ENCODE assay signal across 18 cellular contexts in genomic region chr11:12785901-12786300, GRCh38.
DNase-seq lines count a peak whose midpoint lies in the region; ATAC-seq and TF ChIP-seq lines count a peak whose summit lies in the region.
"Had no signal": no experiment of that assay in that cellular context is flagged by ENCODE, and none has a peak within 500 bp of the region (broad histone marks: within the 10 kb centered on the region; RNA-seq: fewer than 3 reads in every experiment).

No MANE protein-coding gene starts in this region.

- intact Hi-C loops in transverse colon (cut with DNase I; ENCODE audit: low total_unique reads) = no loop called here

- H4K20me1 ChIP-seq in hepatocyte (ENCODE audit: insufficient read depth, poor library complexity, severe bottlenecking) = no peaks in the 10 kb centered on the region
- H4K20me1 ChIP-seq: BLaER1 had no signal

- H3K9me3 Mint-ChIP-seq in stimulated activated effector memory CD8-positive, alpha-beta T cell treated with anti-CD3 and anti-CD28 coated beads, Interleukin-12 subunit alpha, Interleukin-12 subunit beta, amount 100 ng/mL, for 72 hours = no peaks in the 10 kb centered on the region
- H3K9me3 Mint-ChIP-seq: activated CD4-positive, alpha-beta T cell treated with anti-CD3 and anti-CD28 coated beads, Interleukin-2, amount 10 ng/mL, durations not matched to agents 24 days and 14 days; activated naive CD8-positive, alpha-beta T cell treated with anti-CD3 and anti-CD28 coated beads for 36 hours had no signal

- no peak overlapping the region for H3K4me3 Mint-ChIP-seq in stimulated activated effector memory CD8-positive, alpha-beta T cell treated with anti-CD3 and anti-CD28 coated beads, Interleukin-12 subunit alpha, Interleukin-12 subunit beta, amount 100 ng/mL, for 72 hours
- H3K4me3 Mint-ChIP-seq: activated CD4-positive, alpha-beta T cell treated with anti-CD3 and anti-CD28 coated beads, Interleukin-2, amount 10 ng/mL, durations not matched to agents 24 days and 14 days; activated CD8-positive, alpha-beta memory T cell treated with anti-CD3 and anti-CD28 coated beads, Interleukin-2, amount 10 ng/mL, durations not matched to agents 7 days and 5 days; activated naive CD8-positive, alpha-beta T cell treated with anti-CD3 and anti-CD28 coated beads for 36 hours had no signal

- no peak overlapping the region for H3K27ac Mint-ChIP-seq in stimulated activated effector memory CD8-positive, alpha-beta T cell treated with anti-CD3 and anti-CD28 coated beads, Interleukin-12 subunit alpha, Interleukin-12 subunit beta, amount 100 ng/mL, for 72 hours
- H3K27ac Mint-ChIP-seq: activated CD4-positive, alpha-beta T cell treated with anti-CD3 and anti-CD28 coated beads, Interleukin-2, amount 10 ng/mL, durations not matched to agents 24 days and 14 days; activated CD8-positive, alpha-beta memory T cell treated with anti-CD3 and anti-CD28 coated beads, Interleukin-2, amount 10 ng/mL, durations not matched to agents 7 days and 5 days; activated naive CD8-positive, alpha-beta T cell treated with anti-CD3 and anti-CD28 coated beads for 36 hours had no signal

- peak; percentile 11 for ATAC-seq in stimulated activated effector memory CD8-positive, alpha-beta T cell treated with anti-CD3 and anti-CD28 coated beads, Interleukin-12 subunit alpha, Interleukin-12 subunit beta, amount 100 ng/mL, for 72 hours
- no peak for ATAC-seq in GM19452 (IDR thresholded peaks at IDR 0.05; ENCODE audit: unreplicated experiment)
- ATAC-seq: activated CD8-positive, alpha-beta memory T cell treated with anti-CD3 and anti-CD28 coated beads, Interleukin-2, amount 10 ng/mL, durations not matched to agents 7 days and 5 days had no signal

- TF ChIP-seq CTCF in RWPE1 (conservative IDR thresholded peaks at IDR 0.05; ENCODE audit: low read depth) (no peak), hepatocyte (IDR thresholded peaks at IDR 0.05; ENCODE audit: poor library complexity) (no peak), transverse colon (IDR thresholded peaks at IDR 0.05) (no peak)

- TF ChIP-seq EP300 in transverse colon (IDR thresholded peaks at IDR 0.05; ENCODE audit: low read depth) = no peak

- no peaks in the 10 kb centered on the region for H3K4me1 Mint-ChIP-seq in stimulated activated effector memory CD8-positive, alpha-beta T cell treated with anti-CD3 and anti-CD28 coated beads, Interleukin-12 subunit alpha, Interleukin-12 subunit beta, amount 100 ng/mL, for 72 hours
- H3K4me1 Mint-ChIP-seq: activated CD4-positive, alpha-beta T cell treated with anti-CD3 and anti-CD28 coated beads, Interleukin-2, amount 10 ng/mL, durations not matched to agents 24 days and 14 days; activated CD8-positive, alpha-beta memory T cell treated with anti-CD3 and anti-CD28 coated beads, Interleukin-2, amount 10 ng/mL, durations not matched to agents 7 days and 5 days; activated naive CD8-positive, alpha-beta T cell treated with anti-CD3 and anti-CD28 coated beads for 36 hours had no signal

- no peaks in the 10 kb centered on the region for H3K9me2 ChIP-seq in hepatocyte (replicated peaks; ENCODE audit: insufficient read depth)

- in situ Hi-C loops in transverse colon (cut with MboI; ENCODE audit: low pct_ligation_motif_present in 1 of 4, low pct_unique_long_range_greater_than_20kb in 1 of 4, low sequenced_read_pairs in 3 of 4) = no loop called here

- H3K27ac ChIP-seq in RWPE1 (peak overlapping the region; percentile 18; the same call in 1 of the 2 replicates), hepatocyte (no peak overlapping the region), transverse colon (no peak overlapping the region)
- H3K27ac ChIP-seq: BLaER1, right atrium auricular region, SJCRH30 had no signal

- no peak overlapping the region for H2AFZ ChIP-seq in hepatocyte

- peaks cover 91% of the 10 kb centered on the region for H3K79me2 ChIP-seq in hepatocyte

- H3K9me3 ChIP-seq in hepatocyte (ENCODE audit: low read depth) (no peaks in the 10 kb centered on the region), transverse colon (no peaks in the 10 kb centered on the region)
- H3K9me3 ChIP-seq: BLaER1, right atrium auricular region, SJCRH30 had no signal

- H3K4me1 ChIP-seq in hepatocyte (ENCODE audit: insufficient read depth) (no peaks in the 10 kb centered on the region), transverse colon (no peaks in the 10 kb centered on the region)
- H3K4me1 ChIP-seq: BLaER1 had no signal

- H3K27me3 ChIP-seq in hepatocyte = no peaks in the 10 kb centered on the region
- no peaks in the 10 kb centered on the region for H3K27me3 ChIP-seq in transverse colon
- H3K27me3 ChIP-seq: BLaER1, right atrium auricular region, SJCRH30 had no signal

- H3K4me3 ChIP-seq in hepatocyte (no peak overlapping the region), transverse colon (no peak overlapping the region)
- H3K4me3 ChIP-seq: BLaER1, right atrium auricular region, SJCRH30 had no signal

- DNase-seq in NCI-H748 (lab: John Stamatoyannopoulos, UW; ENCODE audit: unreplicated experiment) = peak; percentile 64
- DNase-seq in NCI-H748 treated with DMSO at 0.1 percent for 48 hours (lab: John Stamatoyannopoulos, UW) = no peak
- peak; percentile 86 for DNase-seq in NCI-H2029 treated with DMSO at 0.1 percent for 48 hours (lab: John Stamatoyannopoulos, UW)
- no peak for DNase-seq in RWPE1 (ENCODE audit: low spot score)
- no peak for DNase-seq in stimulated activated effector memory CD8-positive, alpha-beta T cell treated with anti-CD3 and anti-CD28 coated beads, Interleukin-12 subunit alpha, Interleukin-12 subunit beta, amount 100 ng/mL, for 72 hours (ENCODE audit: low spot score in 2 of 2)
- no peak for DNase-seq in hepatocyte (ENCODE audit: low spot score)
- no peak for DNase-seq in transverse colon
- DNase-seq: activated CD4-positive, alpha-beta T cell treated with anti-CD3 and anti-CD28 coated beads, Interleukin-2, amount 10 ng/mL, durations not matched to agents 24 days and 14 days; activated CD8-positive, alpha-beta memory T cell treated with anti-CD3 and anti-CD28 coated beads, Interleukin-2, amount 10 ng/mL, durations not matched to agents 7 days and 5 days; activated naive CD8-positive, alpha-beta T cell treated with anti-CD3 and anti-CD28 coated beads for 36 hours; Calu3; GDM1; KBM-7; NCI-H446 treated with DMSO at 0.1 percent for 48 hours; SJCRH30 had no signal

- no peak for TF ChIP-seq POLR2A in transverse colon (IDR thresholded peaks at IDR 0.05)

- 95% methylated on average over 5 of the region's 5 CpGs for WGBS in hepatocyte (ENCODE audit: low lambda C conversion rate, missing lambda C conversion rate)
- WGBS in transverse colon (ENCODE audit: low coverage in 1 of 2), 2 donors = 73 to 92% methylated on average over 4 to 5 of the region's 5 CpGs

- H3K36me3 Mint-ChIP-seq in stimulated activated effector memory CD8-positive, alpha-beta T cell treated with anti-CD3 and anti-CD28 coated beads, Interleukin-12 subunit alpha, Interleukin-12 subunit beta, amount 100 ng/mL, for 72 hours = no peaks in the 10 kb centered on the region
- H3K36me3 Mint-ChIP-seq: activated CD8-positive, alpha-beta memory T cell treated with anti-CD3 and anti-CD28 coated beads, Interleukin-2, amount 10 ng/mL, durations not matched to agents 7 days and 5 days; activated naive CD8-positive, alpha-beta T cell treated with anti-CD3 and anti-CD28 coated beads for 36 hours had no signal

- H3K4me2 ChIP-seq in hepatocyte = no peak overlapping the region
- H3K4me2 ChIP-seq: BLaER1 had no signal

- POLR2A ChIA-PET in RWPE1 (lab: Yijun Ruan, JAX; ENCODE audit: low non-redundant PET) = no interaction called here

- CTCF ChIA-PET in RWPE1 (lab: Yijun Ruan, JAX) = interaction anchor here (0.6 kb wide), 1 partner anchor 42 kb away, joined by 3 read pairs; no protein-coding TSS in a partner anchor

- H3K36me3 ChIP-seq in hepatocyte (replicated peaks; ENCODE audit: insufficient read depth, low read depth) = no peaks in the 10 kb centered on the region
- H3K36me3 ChIP-seq in transverse colon = no peaks in the 10 kb centered on the region
- H3K36me3 ChIP-seq: BLaER1, right atrium auricular region had no signal

Comparison
In these comparisons a context has a peak if more than half of its experiments do, and no peak if none do; other contexts are left out.
1. DNase-seq: peak in NCI-H748 (single experiment) and NCI-H2029 treated with DMSO at 0.1 percent for 48 hours (single experiment); none in NCI-H748 treated with DMSO at 0.1 percent for 48 hours (single experiment), RWPE1 (single experiment), stimulated activated effector memory CD8-positive, alpha-beta T cell treated with anti-CD3 and anti-CD28 coated beads, Interleukin-12 subunit alpha, Interleukin-12 subunit beta, amount 100 ng/mL, for 72 hours (0 of 2), hepatocyte (single experiment) and transverse colon (single experiment).